23 cellular contexts compared by ENCODE assay signal in the genomic region with DNA sequence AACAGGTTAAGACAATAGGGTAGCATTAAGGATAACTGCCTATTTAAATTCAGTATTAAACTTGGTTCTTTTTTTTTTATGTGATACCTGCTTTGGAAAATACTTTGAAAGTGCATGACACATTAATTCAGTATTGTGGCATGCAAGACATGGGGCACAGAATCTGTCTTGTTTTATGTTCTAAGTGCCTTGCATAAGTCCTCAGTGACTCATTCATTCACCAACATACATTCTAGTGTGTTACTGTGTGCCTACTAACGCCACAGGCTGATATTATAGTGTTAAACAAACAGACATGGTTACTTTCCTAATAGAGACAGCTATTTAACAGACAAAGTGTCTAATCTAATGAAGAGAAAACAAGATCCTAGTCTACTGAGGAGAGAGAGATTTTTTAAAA.
DNase-seq lines count a peak whose midpoint lies in the region; ATAC-seq and TF ChIP-seq lines count a peak whose summit lies in the region.
"Had no signal": no experiment of that assay in that cellular context is flagged by ENCODE, and none has a peak within 500 bp of the region (broad histone marks: within the 10 kb centered on the region; RNA-seq: fewer than 3 reads in every experiment).

No MANE protein-coding gene starts in this region.

- no peak for ATAC-seq in activated CD8-positive, alpha-beta T cell treated with anti-CD3 and anti-CD28 coated beads, Interleukin-2, amount 10 ng/mL, durations not matched to agents 7 days and 5 days
- ATAC-seq in GM19467 (IDR thresholded peaks at IDR 0.05; ENCODE audit: unreplicated experiment), result no peak

- H3K27me3 Mint-ChIP-seq in activated CD8-positive, alpha-beta T cell treated with anti-CD3 and anti-CD28 coated beads, Interleukin-2, amount 10 ng/mL, durations not matched to agents 7 days and 5 days (ENCODE audit: low read depth), result peaks cover 3% of the 10 kb centered on the region
- H3K27me3 Mint-ChIP-seq: B cell had no signal

- DNase-seq in DMS 273 (lab: John Stamatoyannopoulos, UW; ENCODE audit: unreplicated experiment), result peak; percentile 3
- DNase-seq in DMS 273 treated with DMSO at 0.1 percent for 48 hours (lab: John Stamatoyannopoulos, UW), result no peak
- DNase-seq in NCI-H748 treated with DMSO at 0.1 percent for 48 hours (lab: John Stamatoyannopoulos, UW), result peak; percentile 60
- peak; percentile 12 for DNase-seq in epithelial cell of proximal tubule (ENCODE audit: low read depth)
- DNase-seq in skeletal muscle cell (ENCODE audit: low read depth), result peak; percentile 4
- DNase-seq in activated T-cell treated with anti-CD3 and anti-CD28 coated beads, Interleukin-2, amount 50 U/mL, for 1 hour, result no peak
- DNase-seq in activated CD8-positive, alpha-beta T cell treated with anti-CD3 and anti-CD28 coated beads, Interleukin-2, amount 10 ng/mL, durations not matched to agents 7 days and 5 days, result no peak
- DNase-seq: activated CD4-positive, alpha-beta T cell treated with anti-CD3 and anti-CD28 coated beads for 48 hours; activated naive CD8-positive, alpha-beta T cell treated with anti-CD3 and anti-CD28 coated beads, Interleukin-2, amount 10 ng/mL, durations not matched to agents 7 days and 5 days; Caco-2; GF-D8; glutamatergic neuron; IMR-90; MM.1S; NCI-H187; NCI-H446 treated with DMSO at 0.1 percent for 48 hours; stimulated activated CD4-positive, alpha-beta T cell treated with anti-CD3 and anti-CD28 coated beads, Interleukin-2, amount 100 ng/mL, for 24 hours; stomach; upper lobe of left lung had no signal

- POLR2A ChIA-PET in activated CD8-positive, alpha-beta T cell treated with anti-CD3 and anti-CD28 coated beads, Interleukin-2, amount 10 ng/mL, durations not matched to agents 7 days and 5 days (lab: Charles Lee), result interaction anchor here (0.6 kb wide), 1 partner anchor 844 kb away, joined by 3 read pairs; no protein-coding TSS in a partner anchor

- no peak overlapping the region for H3K4me3 ChIP-seq in epithelial cell of proximal tubule (ENCODE audit: low read depth, low read length)
- H3K4me3 ChIP-seq in skeletal muscle cell (ENCODE audit: low read depth, low read length), result no peak overlapping the region
- H3K4me3 ChIP-seq: HAP-1, stomach, upper lobe of left lung had no signal

- no peak overlapping the region for H3K4me3 Mint-ChIP-seq in activated CD8-positive, alpha-beta T cell treated with anti-CD3 and anti-CD28 coated beads, Interleukin-2, amount 10 ng/mL, durations not matched to agents 7 days and 5 days
- H3K4me3 Mint-ChIP-seq: activated naive CD8-positive, alpha-beta T cell treated with anti-CD3 and anti-CD28 coated beads, Interleukin-2, amount 10 ng/mL, durations not matched to agents 7 days and 5 days; B cell had no signal

- no peaks in the 10 kb centered on the region for H3K9me3 Mint-ChIP-seq in activated CD8-positive, alpha-beta T cell treated with anti-CD3 and anti-CD28 coated beads, Interleukin-2, amount 10 ng/mL, durations not matched to agents 7 days and 5 days (ENCODE audit: insufficient read depth)
- H3K9me3 Mint-ChIP-seq: activated naive CD8-positive, alpha-beta T cell treated with anti-CD3 and anti-CD28 coated beads, Interleukin-2, amount 10 ng/mL, durations not matched to agents 7 days and 5 days; activated T-helper 2 cell treated with anti-CD3 and anti-CD28 coated beads, Interferon-gamma antibody, Interleukin-2, Interleukin-4, amounts not matched to agents 10 μg/mL and 5 μg/mL and 100 μg/mL, durations not matched to agents 14 hours and 24 hours and 36 hours had no signal

- CTCF ChIA-PET in activated CD8-positive, alpha-beta T cell treated with anti-CD3 and anti-CD28 coated beads, Interleukin-2, amount 10 ng/mL, durations not matched to agents 7 days and 5 days (lab: Charles Lee), result no interaction called here

- H3K27ac Mint-ChIP-seq in activated CD8-positive, alpha-beta T cell treated with anti-CD3 and anti-CD28 coated beads, Interleukin-2, amount 10 ng/mL, durations not matched to agents 7 days and 5 days, result no peak overlapping the region
- H3K27ac Mint-ChIP-seq: activated naive CD8-positive, alpha-beta T cell treated with anti-CD3 and anti-CD28 coated beads, Interleukin-2, amount 10 ng/mL, durations not matched to agents 7 days and 5 days; activated T-helper 2 cell treated with anti-CD3 and anti-CD28 coated beads, Interferon-gamma antibody, Interleukin-2, Interleukin-4, amounts not matched to agents 10 μg/mL and 5 μg/mL and 100 μg/mL, durations not matched to agents 14 hours and 24 hours and 36 hours; B cell had no signal

- no peak for TF ChIP-seq CTCF in epithelial cell of proximal tubule (conservative IDR thresholded peaks at IDR 0.05; ENCODE audit: low read depth, low read length)

- H3K36me3 Mint-ChIP-seq in activated CD8-positive, alpha-beta T cell treated with anti-CD3 and anti-CD28 coated beads, Interleukin-2, amount 10 ng/mL, durations not matched to agents 7 days and 5 days (ENCODE audit: low read depth), result no peaks in the 10 kb centered on the region
- H3K36me3 Mint-ChIP-seq: activated naive CD8-positive, alpha-beta T cell treated with anti-CD3 and anti-CD28 coated beads, Interleukin-2, amount 10 ng/mL, durations not matched to agents 7 days and 5 days had no signal

- H3K4me1 Mint-ChIP-seq in activated CD8-positive, alpha-beta T cell treated with anti-CD3 and anti-CD28 coated beads, Interleukin-2, amount 10 ng/mL, durations not matched to agents 7 days and 5 days (ENCODE audit: low read depth), result no peaks in the 10 kb centered on the region
- H3K4me1 Mint-ChIP-seq: activated naive CD8-positive, alpha-beta T cell treated with anti-CD3 and anti-CD28 coated beads, Interleukin-2, amount 10 ng/mL, durations not matched to agents 7 days and 5 days; B cell had no signal

Comparison
In these comparisons a context has a peak if more than half of its experiments do, and no peak if none do; other contexts are left out.
1. DNase-seq: peak in DMS 273 (single experiment), NCI-H748 treated with DMSO at 0.1 percent for 48 hours (single experiment), epithelial cell of proximal tubule (single experiment) and skeletal muscle cell (single experiment); none in DMS 273 treated with DMSO at 0.1 percent for 48 hours (single experiment), activated T-cell treated with anti-CD3 and anti-CD28 coated beads, Interleukin-2, amount 50 U/mL, for 1 hour (single experiment) and activated CD8-positive, alpha-beta T cell treated with anti-CD3 and anti-CD28 coated beads, Interleukin-2, amount 10 ng/mL, durations not matched to agents 7 days and 5 days (single experiment).